ENCODE assay signal across 8 cellular contexts in genomic region chr15:96326551-96327154, GRCh38. TPM values are rescaled to one million over a fixed set of nuclear protein-coding genes. Genes with fewer than 3 reads are reported as not detected.
DNase-seq lines count a peak whose midpoint lies in the region; ATAC-seq, FAIRE-seq and TF ChIP-seq lines count a peak whose summit lies in the region.

No MANE protein-coding gene starts in this region.

- H2BK5ac ChIP-seq in H1 (ENCODE audit: low read depth, low read length): no peak overlapping the region

- H3K23ac ChIP-seq in H1 (ENCODE audit: insufficient read length): no peak overlapping the region

- peaks cover 68 to 94% (median 87%) of the 10 kb centered on the region in 4 experiments for H3K27me3 ChIP-seq in H1 (replicated peaks in 1 of 4; ENCODE audit: control insufficient read depth in 3 of 4, extremely low read depth in 1 of 4, insufficient read depth in 3 of 4, low read length in 3 of 4)
- H3K27me3 ChIP-seq in neural cell (ENCODE audit: insufficient read depth, low read depth, low read length): peaks cover 93% of the 10 kb centered on the region
- H3K27me3 ChIP-seq in CD8-positive, alpha-beta T cell (ENCODE audit: insufficient read depth, low read length): peaks cover 29% of the 10 kb centered on the region

- peak; percentile 12 for DNase-seq in GM10266 (ENCODE audit: extremely low spot score)
- peak; percentile 35 for DNase-seq in NCI-H82 treated with DMSO at 0.1 percent for 48 hours (lab: John Stamatoyannopoulos, UW; ENCODE audit: unreplicated experiment)
- no peak for DNase-seq in H1 (ENCODE audit: low read depth in 1 of 2, low spot score in 2 of 2)
- no peak for DNase-seq in effector memory CD8-positive, alpha-beta T cell
- DNase-seq in CD8-positive, alpha-beta T cell: no peak

- peaks cover under 1% of the 10 kb centered on the region for H3F3A ChIP-seq in neural cell (ENCODE audit: insufficient read depth, low read length, poor library complexity, severe bottlenecking)

- H3K27ac ChIP-seq in H1 (ENCODE audit: low read depth, low read length): no peak overlapping the region
- no peak overlapping the region for H3K27ac ChIP-seq in neural cell (ENCODE audit: low read length)
- no peak overlapping the region for H3K27ac ChIP-seq in CD8-positive, alpha-beta T cell (ENCODE audit: low read depth, low read length)

- no peaks in the 10 kb centered on the region for H3K79me1 ChIP-seq in H1 (ENCODE audit: low read depth, low read length)

- H3K36me3 ChIP-seq in H1 (ENCODE audit: control insufficient read depth in 2 of 4, insufficient read depth in 4 of 4, low read length in 3 of 4): no peaks in the 10 kb centered on the region; a peak in 1 of 8 replicates
- H3K36me3 ChIP-seq in neural cell (ENCODE audit: insufficient read depth, low read length): no peaks in the 10 kb centered on the region
- H3K36me3 ChIP-seq in CD8-positive, alpha-beta T cell (ENCODE audit: insufficient read depth, low read length): no peaks in the 10 kb centered on the region

- no peak overlapping the region for H3K56ac ChIP-seq in H1 (replicated peaks; ENCODE audit: insufficient read length, low read depth, low read length)

- H3K9ac ChIP-seq in H1 (replicated peaks in 1 of 4; ENCODE audit: extremely low read depth in 1 of 4, low read depth in 3 of 4, low read length in 3 of 4) (no peak overlapping the region; a peak in 1 of 7 replicates), neural cell (ENCODE audit: low read length) (no peak overlapping the region)

- H4K5ac ChIP-seq in H1 (ENCODE audit: insufficient read length, low read depth, low read length): no peak overlapping the region

- TF ChIP-seq CTCF in GM10266 (IDR thresholded peaks at IDR 0.05; ENCODE audit: control insufficient read depth, insufficient read depth, low read depth, missing control alignments): no peak
- no peak for TF ChIP-seq CTCF in H1 (IDR thresholded peaks at IDR 0.05; ENCODE audit: control extremely low read depth in 1 of 3, insufficient read depth in 1 of 3, low read depth in 1 of 3, low read length in 3 of 3)
- TF ChIP-seq CTCF in neural cell (IDR thresholded peaks at IDR 0.05; ENCODE audit: poor library complexity, severe bottlenecking): no peak
- TF ChIP-seq CTCF in CD8-positive, alpha-beta T cell (IDR thresholded peaks at IDR 0.05): no peak

- peaks cover 86 to 100% of the 10 kb centered on the region in 2 donors for H3K27me3 Mint-ChIP-seq in effector memory CD8-positive, alpha-beta T cell
- H3K27me3 Mint-ChIP-seq in CD8-positive, alpha-beta T cell (ENCODE audit: low read depth): peaks cover 74% of the 10 kb centered on the region

- H2BK12ac ChIP-seq in H1 (ENCODE audit: low read depth, low read length): no peak overlapping the region; the same call in 1 of the 2 replicates

- H3K79me2 ChIP-seq in H1 (ENCODE audit: control insufficient read depth in 1 of 2, insufficient read depth in 2 of 2, low read length in 2 of 2) (no peaks in the 10 kb centered on the region), neural cell (replicated peaks; ENCODE audit: insufficient read depth, low read length) (no peaks in the 10 kb centered on the region)

- no peak overlapping the region for H3K18ac ChIP-seq in H1 (ENCODE audit: extremely low read depth, low read length)

- no peak overlapping the region for H2AK5ac ChIP-seq in H1 (ENCODE audit: low read depth, low read length)

- H4K91ac ChIP-seq in H1 (replicated peaks; ENCODE audit: insufficient read length, low read length): no peak overlapping the region

- H3K23me2 ChIP-seq in H1 (ENCODE audit: low read depth, low read length): peaks cover 4% of the 10 kb centered on the region; the same call in 1 of the 2 replicates

- 0 out of 2 replicates have a peak overlapping the region, but pooled peaks have one; percentile 3 for H2BK20ac ChIP-seq in H1 (ENCODE audit: low read length)

- TF ChIP-seq EP300 in H1 (IDR thresholded peaks at IDR 0.05; ENCODE audit: borderline replicate concordance in 1 of 2, low read depth in 2 of 2, low read length in 2 of 2): no peak
- TF ChIP-seq EP300 in neural cell (conservative IDR thresholded peaks at IDR 0.05; ENCODE audit: poor library complexity, severe bottlenecking): no peak

- H3K4me2 ChIP-seq in H1 (ENCODE audit: insufficient read depth in 1 of 2, low read depth in 2 of 2, low read length in 2 of 2) (peak overlapping the region; percentile 55 to 62), neural cell (ENCODE audit: low read length) (no peak overlapping the region)

- no peaks in the 10 kb centered on the region for H3K9me3 Mint-ChIP-seq in effector memory CD8-positive, alpha-beta T cell
- H3K9me3 Mint-ChIP-seq in CD8-positive, alpha-beta T cell: no peaks in the 10 kb centered on the region

- H3K4me1 ChIP-seq in H1 (replicated peaks in 1 of 4; ENCODE audit: control insufficient read depth in 3 of 4, insufficient read depth in 4 of 4, low read length in 3 of 4): peaks cover 10 to 33% (median 17%) of the 10 kb centered on the region in 4 experiments
- H3K4me1 ChIP-seq in CD8-positive, alpha-beta T cell (ENCODE audit: insufficient read depth, low read length): peaks cover 4% of the 10 kb centered on the region

- peaks cover 0 to 10% of the 10 kb centered on the region in 2 experiments for H4K20me1 ChIP-seq in H1 (replicated peaks in 1 of 2; ENCODE audit: control insufficient read depth in 1 of 2, insufficient read depth in 2 of 2, low read length in 2 of 2)
- no peaks in the 10 kb centered on the region for H4K20me1 ChIP-seq in neural cell (ENCODE audit: insufficient read depth)

- H3K4ac ChIP-seq in H1 (replicated peaks; ENCODE audit: insufficient read length, low read depth, low read length): no peak overlapping the region

- H4K8ac ChIP-seq in H1 (ENCODE audit: extremely low read depth, insufficient read depth, low read length): no peak overlapping the region

- CTCF ChIA-PET in H1 (lab: Charles Lee; ENCODE audit: partially characterized antibody): interaction anchor here (0.6 to 4.4 kb wide), 29 partner anchors 9 to 1648 kb away, joined by 3 to 59 read pairs (median 5); no protein-coding TSS in a partner anchor
- CTCF ChIA-PET in CD8-positive, alpha-beta T cell (lab: Charles Lee): no interaction called here

- no peaks in the 10 kb centered on the region for H3K9me2 ChIP-seq in neural cell (ENCODE audit: insufficient read depth, low read length)

- H2BK120ac ChIP-seq in H1 (replicated peaks; ENCODE audit: low read depth, low read length): no peak overlapping the region

- 2% methylated on average over 32 of the region's 32 CpGs; no CpG with 5 or more reads in 1 of the 2 experiments for WGBS in H1 (ENCODE audit: extremely low coverage in 1 of 2, insufficient coverage in 1 of 2, insufficient read length in 1 of 2, insufficient replicate concordance in 2 of 2, low coverage in 1 of 2, low lambda C conversion rate in 2 of 2, missing lambda C conversion rate in 1 of 2), 2 experiments

- peaks cover 9 to 12% of the 10 kb centered on the region in 2 donors for H3K4me1 Mint-ChIP-seq in effector memory CD8-positive, alpha-beta T cell (ENCODE audit: low read depth in 2 of 2)
- peaks cover 22% of the 10 kb centered on the region for H3K4me1 Mint-ChIP-seq in CD8-positive, alpha-beta T cell (ENCODE audit: low read depth)

- H3K14ac ChIP-seq in H1 (ENCODE audit: insufficient read length): no peak overlapping the region

- H3K9me3 ChIP-seq in H1 (ENCODE audit: insufficient read depth in 2 of 2, low read depth in 1 of 2, low read length in 1 of 2): no peaks in the 10 kb centered on the region
- H3K9me3 ChIP-seq in neural cell (ENCODE audit: low read length): no peaks in the 10 kb centered on the region
- no peaks in the 10 kb centered on the region for H3K9me3 ChIP-seq in CD8-positive, alpha-beta T cell (ENCODE audit: low read length)

- H2AFZ ChIP-seq in H1 (ENCODE audit: low read length) (no peak overlapping the region), neural cell (ENCODE audit: low read depth, low read length) (no peak overlapping the region)

- POLR2A ChIA-PET in H1 (lab: Charles Lee; ENCODE audit: partially characterized antibody): interaction anchor here (0.7 to 1.4 kb wide), 3 partner anchors 10 to 28 kb away, joined by 3 to 6 read pairs (median 3); no protein-coding TSS in a partner anchor
- POLR2A ChIA-PET in CD8-positive, alpha-beta T cell (lab: Charles Lee): no interaction called here

- no peak overlapping the region for H2BK15ac ChIP-seq in H1 (ENCODE audit: low read length)

- TF ChIP-seq RAD21 in H1 (IDR thresholded peaks at IDR 0.05 in 1 of 2, conservative IDR thresholded peaks at IDR 0.05 in 1 of 2; ENCODE audit: low read depth in 2 of 2, low read length in 2 of 2) (no peak), neural cell (conservative IDR thresholded peaks at IDR 0.05) (no peak)

- peak overlapping the region; percentile 12 to 55 (median 20); a peak in 5 of 8 replicates for H3K4me3 ChIP-seq in H1 (ENCODE audit: extremely low read depth in 1 of 4, insufficient read depth in 2 of 4, low read depth in 3 of 4, low read length in 4 of 4)
- H3K4me3 ChIP-seq in neural cell (ENCODE audit: low read length): no peak overlapping the region
- no peak overlapping the region for H3K4me3 ChIP-seq in CD8-positive, alpha-beta T cell (ENCODE audit: low read depth, low read length)

- H3K27ac Mint-ChIP-seq in effector memory CD8-positive, alpha-beta T cell: no peak overlapping the region
- H3K27ac Mint-ChIP-seq in CD8-positive, alpha-beta T cell: no peak overlapping the region

- no peak for FAIRE-seq in H1 (lab: Jason Lieb, UNC)

- peaks cover 3% of the 10 kb centered on the region for H3K36me3 Mint-ChIP-seq in effector memory CD8-positive, alpha-beta T cell (ENCODE audit: insufficient read depth)
- no peaks in the 10 kb centered on the region for H3K36me3 Mint-ChIP-seq in CD8-positive, alpha-beta T cell

- ATAC-seq in HG03439 (IDR thresholded peaks at IDR 0.05; ENCODE audit: unreplicated experiment) (no peak), GM21367 (IDR thresholded peaks at IDR 0.05; ENCODE audit: unreplicated experiment) (no peak)
- ATAC-seq in effector memory CD8-positive, alpha-beta T cell (replicated peaks): no peak
- ATAC-seq in CD8-positive, alpha-beta T cell: no peak

- no peak overlapping the region for H3K4me3 Mint-ChIP-seq in effector memory CD8-positive, alpha-beta T cell
- H3K4me3 Mint-ChIP-seq in CD8-positive, alpha-beta T cell: no peak overlapping the region

- intact Hi-C loops in CD8-positive, alpha-beta T cell (cut with DNase I, micrococcal nuclease): no loop called here

- TF ChIP-seq POLR2A in H1 (IDR thresholded peaks at IDR 0.05; ENCODE audit: control extremely low read depth in 1 of 2, low read depth in 2 of 2, low read length in 2 of 2): no peak

RNA-seq across cellular contexts. Expression of gene NR2F2, which starts 3.8 kb away (rescaled TPM):
- not detected in 2 replicates for total RNA-seq in H1 (2021; fragmentation: NEBNext Ultra II Directional; extraction: Animal tissue kit (Norgen Biotek cat#: 25700))
- 0.03 and 0.14 TPM in 2 replicates for polyA plus RNA-seq in H1 (2011; rRNA removed)
- polyA plus RNA-seq in H1 (2011; cell fraction: cytosol; rRNA removed): 0.05 TPM
- polyA plus RNA-seq in H1 (2011; cell fraction: nucleus; rRNA removed): 0.07 TPM
- polyA plus RNA-seq in H1 (2012, experiment 1 of 2): 0.21 to 0.88 TPM (median 0.46 TPM) in 4 replicates
- 0.10 TPM for polyA plus RNA-seq in H1 (2012, experiment 2 of 2)
- polyA plus RNA-seq in H1 (2013, experiment 1 of 2): 0.04 TPM
- polyA plus RNA-seq in H1 (2013, experiment 2 of 2): 0.04 TPM
- 0.03 TPM in 1 of 2 replicates, not detected in the other for polyA minus RNA-seq in H1 (2011; rRNA and poly(A)+ RNA removed)
- 0.29 TPM for polyA minus RNA-seq in H1 (2011; cell fraction: cytosol; rRNA and poly(A)+ RNA removed)
- polyA minus RNA-seq in H1 (2011; cell fraction: nucleus; rRNA and poly(A)+ RNA removed): not detected
- polyA plus RNA-seq in neural cell: 0.07 TPM in 1 of 2 replicates, not detected in the other
- polyA minus RNA-seq in neural cell: not detected in 2 replicates
- not detected for total RNA-seq in CD8-positive, alpha-beta T cell

Comparison
In these comparisons a context has a peak if more than half of its experiments do, and no peak if none do; other contexts are left out.
1. DNase-seq: peak in GM10266 (single experiment) and NCI-H82 treated with DMSO at 0.1 percent for 48 hours (single experiment); none in H1 (0 of 2), effector memory CD8-positive, alpha-beta T cell (0 of 3) and CD8-positive, alpha-beta T cell (0 of 7).
2. H3K4me3 ChIP-seq: peak in H1 (4 of 4); none in neural cell (single experiment) and CD8-positive, alpha-beta T cell (single experiment).